Comparison of ENCODE assay signal across 8 cellular contexts in the genomic region with DNA sequence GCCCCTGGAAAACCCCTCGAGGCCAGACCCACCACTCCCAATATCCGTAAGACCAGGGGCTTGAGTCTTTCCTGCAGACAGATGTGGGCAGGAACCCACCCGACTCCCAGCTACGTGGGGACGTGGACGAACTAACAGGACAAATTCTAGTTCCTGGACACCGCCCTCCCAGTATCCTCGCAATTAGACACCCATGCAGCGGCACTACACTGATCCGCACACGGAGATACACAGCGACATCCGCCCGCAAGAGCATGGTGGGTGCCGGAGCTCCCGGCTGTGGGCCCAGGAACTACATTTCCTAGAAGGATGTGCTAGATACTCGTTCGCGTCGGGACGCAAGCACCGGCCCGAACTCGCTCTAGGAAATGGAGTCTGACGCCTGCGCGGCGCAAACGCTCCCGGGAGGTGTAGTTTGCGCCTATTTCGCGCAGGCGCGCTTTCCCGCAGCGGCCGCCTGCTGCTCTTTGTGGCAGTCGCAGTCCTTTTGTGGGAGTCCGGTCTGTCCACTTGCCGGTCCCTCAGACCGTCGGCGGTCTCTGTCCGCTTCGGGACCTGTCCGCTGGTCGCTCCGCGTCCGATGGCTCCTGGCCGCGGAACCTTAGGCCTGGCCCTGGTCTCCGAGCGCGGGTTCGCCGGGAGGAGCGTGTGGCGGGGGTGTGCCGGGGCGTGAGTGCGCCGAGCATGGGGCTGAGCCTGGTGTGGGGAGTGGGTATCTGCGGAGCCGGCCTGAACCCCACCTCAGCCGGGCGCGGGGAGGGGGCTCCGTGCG. TPM values are rescaled to one million over a fixed set of nuclear protein-coding genes. Genes with fewer than 3 reads are reported as not detected.
DNase-seq lines count a peak whose midpoint lies in the region; ATAC-seq and TF ChIP-seq lines count a peak whose summit lies in the region.

A gene (plus strand): TSS at position 447 of the 772 bp plus-strand sequence. CDS start 478 bp downstream, outside the sequence.

- H3K27ac ChIP-seq in HCT116 (ENCODE audit: low read depth, low read length): peak within 1 kb of the TSS; percentile 76
- peak within 1 kb of the TSS; percentile 68 to 82 (median 77) for H3K27ac ChIP-seq in transverse colon

- peak; percentile 94 for ATAC-seq in HCT116
- ATAC-seq in T-helper 17 cell: peak; percentile 98
- ATAC-seq in left cardiac atrium: peak; percentile 97 to 98

- in situ Hi-C loops in transverse colon (cut with MboI; ENCODE audit: low pct_ligation_motif_present in 1 of 4, low pct_unique_long_range_greater_than_20kb in 1 of 4, low sequenced_read_pairs in 3 of 4): no loop called here

- H4K20me1 ChIP-seq in HCT116 (ENCODE audit: insufficient read depth): no peaks in the 10 kb centered on the region

- H3K79me2 ChIP-seq in HCT116 (ENCODE audit: insufficient read depth, low read length): peaks cover 4% of the 10 kb centered on the region; the same call in 1 of the 2 replicates

- peak within 1 kb of the TSS; percentile 96 for H3K4me2 ChIP-seq in HCT116 (ENCODE audit: low read length)

- H2AFZ ChIP-seq in HCT116 (ENCODE audit: low read depth, low read length, poor library complexity, severe bottlenecking): peak within 1 kb of the TSS; percentile 90

- H3K36me3 Mint-ChIP-seq in T-helper 17 cell (ENCODE audit: low read depth): no peaks in the 10 kb centered on the region

- TF ChIP-seq CTCF in HCT116 (IDR thresholded peaks at IDR 0.05 in 2 of 3, conservative IDR thresholded peaks at IDR 0.05 in 1 of 3; ENCODE audit: borderline replicate concordance in 1 of 3, insufficient read depth in 1 of 3, low read depth in 2 of 3, low read length in 2 of 3): no peak
- no peak for TF ChIP-seq CTCF in transverse colon (IDR thresholded peaks at IDR 0.05)

- H3K4me3 ChIP-seq in HCT116 (replicated peaks in 1 of 2; ENCODE audit: low read depth in 1 of 2, low read length in 2 of 2) (peak within 1 kb of the TSS; percentile 76 to 93), transverse colon (peak within 1 kb of the TSS; percentile 71 to 79 (median 75))

- BruUV-seq in HCT116 (replicated peaks; lab: Mats Ljungman, UMichigan): no TSS peak

- intact Hi-C loops in HCT116 (cut with micrococcal nuclease) (no loop called here), left cardiac atrium (cut with DNase I) (no loop called here), transverse colon (cut with DNase I; ENCODE audit: low total_unique reads) (no loop called here)

- POLR2A ChIA-PET in HCT116 (lab: Charles Lee): no interaction called here

- TF ChIP-seq POLR2A in HCT116 (IDR thresholded peaks at IDR 0.05; ENCODE audit: borderline replicate concordance, extremely low read depth, insufficient read depth, insufficient read length) (peak; percentile 92), transverse colon (IDR thresholded peaks at IDR 0.05) (peak; percentile 62)

- TF ChIP-seq RAD21 in HCT116 (IDR thresholded peaks at IDR 0.05; ENCODE audit: low read depth): no peak

- H3K4me3 Mint-ChIP-seq in T-helper 17 cell: peak within 1 kb of the TSS; percentile 90

- no peaks in the 10 kb centered on the region for H3K9me2 ChIP-seq in HCT116 (ENCODE audit: insufficient read depth)

- no peaks in the 10 kb centered on the region for H3K36me3 ChIP-seq in HCT116 (ENCODE audit: control insufficient read depth in 1 of 2, insufficient read depth in 2 of 2, low read length in 2 of 2)
- no peaks in the 10 kb centered on the region for H3K36me3 ChIP-seq in transverse colon

- H3K27me3 Mint-ChIP-seq in T-helper 17 cell: no peaks in the 10 kb centered on the region

- TF ChIP-seq EP300 in transverse colon (IDR thresholded peaks at IDR 0.05; ENCODE audit: low read depth): no peak

- peak within 1 kb of the TSS; percentile 88 for H3K9ac ChIP-seq in HCT116 (ENCODE audit: low read length)

- H3K27ac Mint-ChIP-seq in T-helper 17 cell: peak within 1 kb of the TSS; percentile 89

- RAD21 ChIA-PET in HCT116 (lab: Charles Lee; ENCODE audit: low non-redundant PET in 1 of 2, low total read pairs in 2 of 2, uncharacterized antibody in 2 of 2, unreplicated experiment in 2 of 2): no interaction called here

- DNase-seq in EL: peak; percentile 92
- peak; percentile 77 for DNase-seq in HCT116 (ENCODE audit: low read depth, low spot score)
- peak; percentile 82 to 91 (median 85) for DNase-seq in NCI-H1417 (lab: John Stamatoyannopoulos, UW)
- DNase-seq in T-helper 17 cell: peak; percentile 68 to 73 (median 71)
- peak; percentile 72 for DNase-seq in amniotic stem cell (lab: John Stamatoyannopoulos, UW)
- peak; percentile 94 for DNase-seq in left cardiac atrium
- DNase-seq in pons (ENCODE audit: low spot score): peak; percentile 92
- DNase-seq in transverse colon: peak; percentile 91

- H3K9me3 ChIP-seq in HCT116 (ENCODE audit: control insufficient read depth in 1 of 2, insufficient read depth in 1 of 2, low read depth in 1 of 2, low read length in 2 of 2) (no peaks in the 10 kb centered on the region), T-helper 17 cell (ENCODE audit: control insufficient read depth, low read length, poor library complexity, severe bottlenecking) (no peaks in the 10 kb centered on the region), transverse colon (no peaks in the 10 kb centered on the region)

- peaks cover 25% of the 10 kb centered on the region for H3K4me1 Mint-ChIP-seq in T-helper 17 cell

- WGBS in transverse colon (ENCODE audit: low coverage in 1 of 2), 2 donors: 1% methylated on average over 53 of the region's 71 CpGs; no CpG with 5 or more reads in 1 of the 2 donors

- H3K4me1 ChIP-seq in HCT116 (ENCODE audit: control insufficient read depth in 1 of 2, insufficient read depth in 2 of 2, low read length in 2 of 2) (peaks cover 9 to 22% of the 10 kb centered on the region in 2 experiments), transverse colon (peaks cover 2 to 19% (median 14%) of the 10 kb centered on the region in 4 donors)

- CTCF ChIA-PET in HCT116 (lab: Charles Lee): interaction anchor here (0.7 kb wide), 1 partner anchor 24 kb away, joined by 3 read pairs; no protein-coding TSS in a partner anchor

- H3K27me3 ChIP-seq in HCT116 (ENCODE audit: insufficient read depth, low read length): no peaks in the 10 kb centered on the region
- H3K27me3 ChIP-seq in transverse colon: no peaks in the 10 kb centered on the region

TF ChIP-seq in HCT116, 20 proteins besides CTCF, POLR2A, EP300 and RAD21 (continues in another document):
- TF ChIP-seq ZNF274 (IDR thresholded peaks at IDR 0.05; ENCODE audit: low read depth, low read length): no peak
- TF ChIP-seq EGR1 (IDR thresholded peaks at IDR 0.05; ENCODE audit: low read depth): no peak
- TF ChIP-seq, protein P1, sequence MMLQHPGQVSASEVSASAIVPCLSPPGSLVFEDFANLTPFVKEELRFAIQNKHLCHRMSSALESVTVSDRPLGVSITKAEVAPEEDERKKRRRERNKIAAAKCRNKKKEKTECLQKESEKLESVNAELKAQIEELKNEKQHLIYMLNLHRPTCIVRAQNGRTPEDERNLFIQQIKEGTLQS (IDR thresholded peaks at IDR 0.05): no peak
- peak; percentile 54; the same call in 1 of the 2 replicates for TF ChIP-seq SRF (IDR thresholded peaks at IDR 0.05; ENCODE audit: low read depth)
- no peak for TF ChIP-seq TCF7L2 (IDR thresholded peaks at IDR 0.05; ENCODE audit: borderline replicate concordance, extremely low read depth, insufficient read depth, insufficient read length)
- TF ChIP-seq YY1 (IDR thresholded peaks at IDR 0.05; ENCODE audit: extremely low read depth, insufficient replicate concordance, low read depth, low read length): peak; percentile 81
- TF ChIP-seq EZH2phosphoT487 (IDR thresholded peaks at IDR 0.05; ENCODE audit: borderline replicate concordance): no peak
- peak; percentile 89 for TF ChIP-seq POLR2AphosphoS5 (IDR thresholded peaks at IDR 0.05; ENCODE audit: low read depth, low read length)
- no peak; the same call in 1 of the 2 replicates for TF ChIP-seq SIN3A (IDR thresholded peaks at IDR 0.05; ENCODE audit: low read depth)
- TF ChIP-seq FOSL1 (IDR thresholded peaks at IDR 0.05; ENCODE audit: low read depth): no peak
- no peak for TF ChIP-seq CEBPB (IDR thresholded peaks at IDR 0.05; ENCODE audit: low read depth)
- TF ChIP-seq SP1 (IDR thresholded peaks at IDR 0.05; ENCODE audit: low read depth): no peak
- no peak for TF ChIP-seq EZH2 (IDR thresholded peaks at IDR 0.05)
- TF ChIP-seq CBX3 (IDR thresholded peaks at IDR 0.05; ENCODE audit: low read depth): no peak
- TF ChIP-seq, protein P2, sequence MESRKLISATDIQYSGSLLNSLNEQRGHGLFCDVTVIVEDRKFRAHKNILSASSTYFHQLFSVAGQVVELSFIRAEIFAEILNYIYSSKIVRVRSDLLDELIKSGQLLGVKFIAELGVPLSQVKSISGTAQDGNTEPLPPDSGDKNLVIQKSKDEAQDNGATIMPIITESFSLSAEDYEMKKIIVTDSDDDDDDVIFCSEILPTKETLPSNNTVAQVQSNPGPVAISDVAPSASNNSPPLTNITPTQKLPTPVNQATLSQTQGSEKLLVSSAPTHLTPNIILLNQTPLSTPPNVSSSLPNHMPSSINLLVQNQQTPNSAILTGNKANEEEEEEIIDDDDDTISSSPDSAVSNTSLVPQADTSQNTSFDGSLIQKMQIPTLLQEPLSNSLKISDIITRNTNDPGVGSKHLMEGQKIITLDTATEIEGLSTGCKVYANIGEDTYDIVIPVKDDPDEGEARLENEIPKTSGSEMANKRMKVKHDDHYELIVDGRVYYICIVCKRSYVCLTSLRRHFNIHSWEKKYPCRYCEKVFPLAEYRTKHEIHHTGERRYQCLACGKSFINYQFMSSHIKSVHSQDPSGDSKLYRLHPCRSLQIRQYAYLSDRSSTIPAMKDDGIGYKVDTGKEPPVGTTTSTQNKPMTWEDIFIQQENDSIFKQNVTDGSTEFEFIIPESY (IDR thresholded peaks at IDR 0.05; ENCODE audit: extremely low read depth, insufficient replicate concordance, low read length): no peak
- TF ChIP-seq ZFX (IDR thresholded peaks at IDR 0.05): peak; percentile 86
- TF ChIP-seq JUND (IDR thresholded peaks at IDR 0.05): no peak

RNA-seq across cellular contexts. Expression of the gene that starts here (rescaled TPM):
- total RNA-seq in HCT116 (2021; ENCODE audit: unreplicated experiment) (15.4 TPM), T-helper 17 cell (1 to 10 TPM; 5.2 to 5.6 TPM), left cardiac atrium (1 to 10 TPM; 3.9 to 6.5 TPM), transverse colon (10 to 100 TPM in 1 of 4 donors, 1 to 10 TPM in 3; 1.9 to 11.5 (median 6.6) TPM)
- 9.9 and 11.2 TPM in 2 replicates for polyA plus RNA-seq in HCT116 (2012)

Comparison
In these comparisons a context has a peak if more than half of its experiments do, and no peak if none do; other contexts are left out.
1. Peak in every context shown above with its lines: DNase-seq, ATAC-seq, H3K4me3 ChIP-seq and H3K27ac ChIP-seq.